Comparison of ENCODE assay signal across 17 cellular contexts in genomic region chr1:6310116-6310848, GRCh38. TPM values are rescaled to one million over a fixed set of nuclear protein-coding genes. Genes with fewer than 3 reads are reported as not detected.
A peak's percentile ranks its signal among the peaks of the same experiment; 100 is the strongest.
DNase-seq lines count a peak whose midpoint lies in the region; ATAC-seq, FAIRE-seq and TF ChIP-seq lines count a peak whose summit lies in the region.
"Had no signal": no experiment of that assay in that cellular context is flagged by ENCODE, and none has a peak within 500 bp of the region (broad histone marks: within the 10 kb centered on the region; RNA-seq: fewer than 3 reads in every experiment).

No MANE protein-coding gene starts in this region.

- H3K4me3 Mint-ChIP-seq in T-helper 17 cell, result peak overlapping the region; percentile 22
- H3K4me3 Mint-ChIP-seq in chondrocyte (ENCODE audit: unreplicated experiment), result no peak overlapping the region
- H3K4me3 Mint-ChIP-seq: CD8-positive, alpha-beta T cell had no signal

- DNase-seq in T-helper 17 cell, result no peak
- DNase-seq in bronchial epithelial cell (ENCODE audit: low read depth), result no peak
- DNase-seq in myocyte (ENCODE audit: low read depth), result peak; percentile 65
- DNase-seq in brain microvascular endothelial cell, result no peak
- DNase-seq in chondrocyte (ENCODE audit: low spot score), result no peak
- DNase-seq: 8988T; Calu3; CD8-positive, alpha-beta T cell; GM23248 had no signal

- H3K36me3 ChIP-seq in HEK293 (ENCODE audit: control insufficient read depth in 2 of 2, insufficient read depth in 1 of 2, low read length in 2 of 2) (peaks cover 0 to 68% of the 10 kb centered on the region in 2 experiments; a peak in 1 of 3 replicates), bronchial epithelial cell (ENCODE audit: control insufficient read depth, insufficient read depth, low read length) (peaks cover 12% of the 10 kb centered on the region), brain microvascular endothelial cell (replicated peaks) (no peaks in the 10 kb centered on the region)

- no peaks in the 10 kb centered on the region for H3K27me3 ChIP-seq in bronchial epithelial cell (ENCODE audit: control insufficient read depth, insufficient read depth, low read length)
- no peaks in the 10 kb centered on the region for H3K27me3 ChIP-seq in brain microvascular endothelial cell (replicated peaks)
- H3K27me3 ChIP-seq: BLaER1 treated with 17β-estradiol and CSF1 and Interleukin-3, amounts not matched to agents 10 nM and 100 nM had no signal

- H3K4me3 ChIP-seq in HEK293 (ENCODE audit: low read depth, low read length), result no peak overlapping the region
- H3K4me3 ChIP-seq in bronchial epithelial cell (ENCODE audit: low read depth, low read length), result no peak overlapping the region
- H3K4me3 ChIP-seq in brain microvascular endothelial cell (ENCODE audit: low read depth, low read length), result no peak overlapping the region
- H3K4me3 ChIP-seq: BLaER1 treated with 17β-estradiol and CSF1 and Interleukin-3, amounts not matched to agents 10 nM and 100 nM; GM23248; HAP-1 had no signal

- H3K27ac Mint-ChIP-seq in T-helper 17 cell (peak overlapping the region; percentile 49), chondrocyte (ENCODE audit: unreplicated experiment) (no peak overlapping the region)
- H3K27ac Mint-ChIP-seq: CD8-positive, alpha-beta T cell had no signal

- H3K9me3 ChIP-seq in HEK293 (ENCODE audit: control insufficient read depth, insufficient read depth, low read depth, low read length) (no peaks in the 10 kb centered on the region), T-helper 17 cell (ENCODE audit: control insufficient read depth, low read length, poor library complexity, severe bottlenecking) (no peaks in the 10 kb centered on the region)
- H3K9me3 ChIP-seq: HAP-1 had no signal

- H3K4me1 Mint-ChIP-seq in T-helper 17 cell (no peaks in the 10 kb centered on the region), chondrocyte (ENCODE audit: low read depth) (no peaks in the 10 kb centered on the region)

- no peaks in the 10 kb centered on the region for H3K9me3 Mint-ChIP-seq in chondrocyte (ENCODE audit: low read depth)
- H3K9me3 Mint-ChIP-seq: CD8-positive, alpha-beta T cell had no signal

- FAIRE-seq in bronchial epithelial cell (lab: Jason Lieb, UNC), result peak; percentile 7
- FAIRE-seq: G401.6, GM12891 had no signal

- no peak overlapping the region for H3K27ac ChIP-seq in HEK293 (ENCODE audit: extremely low read depth, low read depth, low read length)
- no peak overlapping the region for H3K27ac ChIP-seq in brain microvascular endothelial cell
- H3K27ac ChIP-seq: BLaER1 treated with 17β-estradiol and CSF1 and Interleukin-3, amounts not matched to agents 10 nM and 100 nM; GM23248; HL-60 had no signal

- in situ Hi-C loops in brain microvascular endothelial cell (cut with HindIII; ENCODE audit: low pct_ligation_motif_present, low sequenced_read_pairs), result no loop called here

- no peaks in the 10 kb centered on the region for H3K27me3 Mint-ChIP-seq in T-helper 17 cell
- no peaks in the 10 kb centered on the region for H3K27me3 Mint-ChIP-seq in chondrocyte (ENCODE audit: low read depth)

- ATAC-seq in T-helper 17 cell (no peak), GM18520 (IDR thresholded peaks at IDR 0.05; ENCODE audit: unreplicated experiment) (no peak), GM18519 (IDR thresholded peaks at IDR 0.05; ENCODE audit: low FRiP score, unreplicated experiment) (no peak)
- ATAC-seq: CD8-positive, alpha-beta T cell had no signal

- no peaks in the 10 kb centered on the region for H3K4me1 ChIP-seq in HEK293 (ENCODE audit: control insufficient read depth, insufficient read depth, low read length)
- H3K4me1 ChIP-seq: BLaER1 treated with 17β-estradiol and CSF1 and Interleukin-3, amounts not matched to agents 10 nM and 100 nM; HAP-1 had no signal

- CTCF ChIA-PET in HEK293 (lab: Yijun Ruan, JAX), result interaction anchor here (0.6 to 0.7 kb wide), 2 partner anchors 48 to 62 kb away, joined by 4 read pairs; no protein-coding TSS in a partner anchor

- POLR2A ChIA-PET in HEK293 (lab: Yijun Ruan, JAX), result no interaction called here

- H3K36me3 Mint-ChIP-seq in T-helper 17 cell (ENCODE audit: low read depth) (peaks cover 5% of the 10 kb centered on the region), chondrocyte (ENCODE audit: low read depth) (peaks cover 7% of the 10 kb centered on the region)
- H3K36me3 Mint-ChIP-seq: CD8-positive, alpha-beta T cell had no signal

- no peak for TF ChIP-seq CTCF in HEK293 (tag by site-specific recombination; IDR thresholded peaks at IDR 0.05)
- no peak for TF ChIP-seq CTCF in bronchial epithelial cell (IDR thresholded peaks at IDR 0.05; ENCODE audit: insufficient read depth, low read length, severe bottlenecking)
- no peak for TF ChIP-seq CTCF in brain microvascular endothelial cell (IDR thresholded peaks at IDR 0.05; ENCODE audit: low read depth, low read length, missing control alignments)
- no peak for TF ChIP-seq CTCF in chondrocyte (IDR thresholded peaks at IDR 0.05)

TF ChIP-seq in HEK293, 187 proteins besides CTCF, POLR2A, EP300 and RAD21:
- peak; percentile 67 for TF ChIP-seq SCRT2 (tag by site-specific recombination; IDR thresholded peaks at IDR 0.05)
- TF ChIP-seq ZBTB20 (tag by site-specific recombination; IDR thresholded peaks at IDR 0.05), result 0 out of 2 replicates have a peak, but pooled peaks have one; percentile 26
- no peak for TF ChIP-seq ZBTB26 (tag by site-specific recombination; optimal IDR thresholded peaks at IDR 0.05)
- TF ChIP-seq SCRT1 (tag by site-specific recombination; IDR thresholded peaks at IDR 0.05; ENCODE audit: borderline replicate concordance), result 0 out of 2 replicates have a peak, but pooled peaks have one; percentile 34
- no peak for TF ChIP-seq OSR2 (tag by site-specific recombination; IDR thresholded peaks at IDR 0.05)
- no peak for TF ChIP-seq PBX3 (CRISPR knock-in tag; IDR thresholded peaks at IDR 0.05)
- peak; percentile 72 for TF ChIP-seq EGR2 (tag by site-specific recombination; IDR thresholded peaks at IDR 0.05; ENCODE audit: low read depth)
- no peak for TF ChIP-seq ZFP3 (tag by site-specific recombination; IDR thresholded peaks at IDR 0.05; ENCODE audit: low read depth)
- TF ChIP-seq ZFHX2 (tag by site-specific recombination; conservative IDR thresholded peaks at IDR 0.05), result peak; percentile 57
- no peak for TF ChIP-seq ZNF280C (tag by site-specific recombination; IDR thresholded peaks at IDR 0.05)
- TF ChIP-seq ZNF776 (tag by site-specific recombination; IDR thresholded peaks at IDR 0.05; ENCODE audit: borderline replicate concordance), result no peak

RNA-seq across cellular contexts. Expression of gene GPR153, which starts 49.4 kb away (rescaled TPM):
- total RNA-seq in T-helper 17 cell (under 1 TPM; 0.23 to 0.37 TPM), bronchial epithelial cell (16.5 and 44.2 TPM in 2 replicates), myocyte (192 and 339 TPM in 2 replicates), chondrocyte (4.2 to 5.8 TPM (median 4.4 TPM) in 3 replicates)
- polyA plus RNA-seq in myocyte (2012), result 66.5 TPM
